8 cellular contexts compared by ENCODE assay signal in genomic region chr3:136818191-136818850, GRCh38. TPM values are rescaled to one million over a fixed set of nuclear protein-coding genes. Genes with fewer than 3 reads are reported as not detected.
A peak's percentile ranks its signal among the peaks of the same experiment; 100 is the strongest.
DNase-seq lines count a peak whose midpoint lies in the region; ATAC-seq and TF ChIP-seq lines count a peak whose summit lies in the region.

No MANE protein-coding gene starts in this region.

- TF ChIP-seq CTCF in osteocyte (IDR thresholded peaks at IDR 0.05), result peak; percentile 14

- no peak overlapping the region for H3K27ac Mint-ChIP-seq in activated naive CD4-positive, alpha-beta T cell treated with anti-CD3 and anti-CD28 coated beads for 36 hours
- peak overlapping the region; percentile 87 for H3K27ac Mint-ChIP-seq in osteocyte (ENCODE audit: unreplicated experiment)

- CTCF ChIA-PET in activated naive CD4-positive, alpha-beta T cell treated with anti-CD3 and anti-CD28 coated beads for 36 hours (lab: Charles Lee), result interaction anchor here (0.7 kb wide), 1 partner anchor 61 kb away, joined by 3 read pairs; no protein-coding TSS in a partner anchor

- ATAC-seq in GM21360 (IDR thresholded peaks at IDR 0.05; ENCODE audit: unreplicated experiment), result peak; percentile 38
- peak; percentile 43 for ATAC-seq in Right ventricle myocardium inferior
- no peak for ATAC-seq in GM21717 (IDR thresholded peaks at IDR 0.05; ENCODE audit: unreplicated experiment)

- DNase-seq in AG08396 (ENCODE audit: low spot score) (peak; percentile 70), NCI-H69 (lab: John Stamatoyannopoulos, UW) (peak; percentile 81), Right ventricle myocardium inferior (ENCODE audit: missing footprints) (no peak), osteocyte (ENCODE audit: extremely low spot score, unreplicated experiment) (no peak), GDM1 (lab: John Stamatoyannopoulos, UW) (no peak)
- peak; percentile 77 for DNase-seq in activated naive CD4-positive, alpha-beta T cell treated with anti-CD3 and anti-CD28 coated beads for 36 hours

- H3K36me3 Mint-ChIP-seq in activated naive CD4-positive, alpha-beta T cell treated with anti-CD3 and anti-CD28 coated beads for 36 hours (ENCODE audit: low read depth), result no peaks in the 10 kb centered on the region
- H3K36me3 Mint-ChIP-seq in osteocyte (ENCODE audit: unreplicated experiment), result peaks cover 8% of the 10 kb centered on the region

- no peaks in the 10 kb centered on the region for H3K9me3 Mint-ChIP-seq in activated naive CD4-positive, alpha-beta T cell treated with anti-CD3 and anti-CD28 coated beads for 36 hours
- H3K9me3 Mint-ChIP-seq in osteocyte (ENCODE audit: unreplicated experiment), result peaks cover 7% of the 10 kb centered on the region

- peaks cover 39% of the 10 kb centered on the region for H3K27me3 Mint-ChIP-seq in activated naive CD4-positive, alpha-beta T cell treated with anti-CD3 and anti-CD28 coated beads for 36 hours (ENCODE audit: low read depth)
- no peaks in the 10 kb centered on the region for H3K27me3 Mint-ChIP-seq in osteocyte (ENCODE audit: unreplicated experiment)

- intact Hi-C loops in activated naive CD4-positive, alpha-beta T cell treated with anti-CD3 and anti-CD28 coated beads for 36 hours (cut with micrococcal nuclease), result loop anchor here (1.0 to 5.0 kb wide), 5 partner anchors 32 to 741 kb away; partner anchors contain the start of genes NCK1 and STAG1
- intact Hi-C loops in Right ventricle myocardium inferior (cut with DNase I), result loop anchor here (2.0 to 5.0 kb wide), 3 partner anchors 44 to 194 kb away; partner anchors contain the start of genes NCK1 and STAG1

- H3K4me1 Mint-ChIP-seq in activated naive CD4-positive, alpha-beta T cell treated with anti-CD3 and anti-CD28 coated beads for 36 hours (ENCODE audit: low read depth), result peaks cover 19% of the 10 kb centered on the region
- peaks cover 37% of the 10 kb centered on the region for H3K4me1 Mint-ChIP-seq in osteocyte (ENCODE audit: unreplicated experiment)

- H3K4me3 Mint-ChIP-seq in activated naive CD4-positive, alpha-beta T cell treated with anti-CD3 and anti-CD28 coated beads for 36 hours, result peak overlapping the region; percentile 69
- peak overlapping the region; percentile 89 for H3K4me3 Mint-ChIP-seq in osteocyte (ENCODE audit: unreplicated experiment)

RNA-seq across cellular contexts. Expression of gene SLC35G2, which starts 0.6 kb away (rescaled TPM):
- total RNA-seq in activated naive CD4-positive, alpha-beta T cell treated with anti-CD3 and anti-CD28 coated beads for 36 hours, result under 1 TPM in 1 of 2 experiments, not detected in 1; 0.31 TPM
- total RNA-seq in Right ventricle myocardium inferior (2.1 TPM), osteocyte (7.1 and 7.3 TPM in 2 replicates)

RNA-seq across cellular contexts. Expression of gene NCK1, which starts 43.7 kb away (rescaled TPM):
- 10 to 100 TPM; 24.1 to 29.2 TPM for total RNA-seq in activated naive CD4-positive, alpha-beta T cell treated with anti-CD3 and anti-CD28 coated beads for 36 hours
- total RNA-seq in Right ventricle myocardium inferior (25.0 TPM), osteocyte (37.3 and 38.6 TPM in 2 replicates)

Comparison
In these comparisons a context has a peak if more than half of its experiments do, and no peak if none do; other contexts are left out.
1. DNase-seq: peak in AG08396 (single experiment), NCI-H69 (single experiment) and activated naive CD4-positive, alpha-beta T cell treated with anti-CD3 and anti-CD28 coated beads for 36 hours (single experiment); none in Right ventricle myocardium inferior (single experiment), osteocyte (single experiment) and GDM1 (single experiment).